In genomic region chr12:26921886-26922285, GRCh38 we compare ENCODE assay signal across 26 cellular contexts. TPM values are rescaled to one million over a fixed set of nuclear protein-coding genes. Genes with fewer than 3 reads are reported as not detected.
DNase-seq lines count a peak whose midpoint lies in the region; ATAC-seq, FAIRE-seq and TF ChIP-seq lines count a peak whose summit lies in the region.
"Had no signal": no experiment of that assay in that cellular context is flagged by ENCODE, and none has a peak within 500 bp of the region (broad histone marks: within the 10 kb centered on the region; RNA-seq: fewer than 3 reads in every experiment).

No MANE protein-coding gene starts in this region.

- no peak overlapping the region for H2BK120ac ChIP-seq in IMR-90 (ENCODE audit: low read depth, low read length)

- no peak overlapping the region for H3K4ac ChIP-seq in IMR-90 (ENCODE audit: low read depth, low read length)

- no peak for FAIRE-seq in GM12878 (lab: Jason Lieb, UNC)
- FAIRE-seq: A549, H1 had no signal

- no peak overlapping the region for H2BK20ac ChIP-seq in IMR-90 (ENCODE audit: low read depth, low read length)

- H3K9me1 ChIP-seq in IMR-90 (ENCODE audit: insufficient read depth, low read length), result 0 out of 2 replicates have a peak, but pooled peaks cover 2% of the 10 kb centered on the region

- dilution Hi-C loops in mammary epithelial cell (cut with HindIII; ENCODE audit: low sequenced_read_pairs) (loop anchor here (5.0 kb wide), 1 partner anchor 35 kb away; no protein-coding TSS in a partner anchor), IMR-90 (cut with HindIII; ENCODE audit: low sequenced_read_pairs, unreplicated experiment) (no loop called here)

- peaks cover 98% of the 10 kb centered on the region for H3K36me3 Mint-ChIP-seq in stimulated activated effector memory CD8-positive, alpha-beta T cell treated with anti-CD3 and anti-CD28 coated beads, Interleukin-12 subunit alpha, Interleukin-12 subunit beta, amount 100 ng/mL, for 72 hours

- no peak overlapping the region for H3K9ac ChIP-seq in mammary epithelial cell (ENCODE audit: insufficient read depth, low read length)
- no peak overlapping the region for H3K9ac ChIP-seq in IMR-90 (ENCODE audit: low read depth, low read length)
- H3K9ac ChIP-seq in GM12878 (ENCODE audit: control insufficient read depth, insufficient read depth, low read length), result no peak overlapping the region
- H3K9ac ChIP-seq: BLaER1 treated with 17β-estradiol and CSF1 and Interleukin-3, amounts not matched to agents 10 nM and 100 nM; GM23248 had no signal

- no peak overlapping the region for H3K18ac ChIP-seq in IMR-90 (ENCODE audit: low read depth, low read length)

- ATAC-seq in IMR-90 (ENCODE audit: low read depth), result no peak
- no peak for ATAC-seq in GM12878
- ATAC-seq in stimulated activated effector memory CD8-positive, alpha-beta T cell treated with anti-CD3 and anti-CD28 coated beads, Interleukin-12 subunit alpha, Interleukin-12 subunit beta, amount 100 ng/mL, for 72 hours, result no peak
- ATAC-seq in GM19455 (IDR thresholded peaks at IDR 0.05; ENCODE audit: unreplicated experiment), result no peak
- ATAC-seq: A549 had no signal

- no peak overlapping the region for H4K91ac ChIP-seq in IMR-90 (ENCODE audit: insufficient read depth, low read depth, low read length)

- no peak overlapping the region for H3K27ac Mint-ChIP-seq in stimulated activated effector memory CD8-positive, alpha-beta T cell treated with anti-CD3 and anti-CD28 coated beads, Interleukin-12 subunit alpha, Interleukin-12 subunit beta, amount 100 ng/mL, for 72 hours
- H3K27ac Mint-ChIP-seq: CD14-positive monocyte; CD4-positive, alpha-beta T cell had no signal

- no peaks in the 10 kb centered on the region for H3K79me1 ChIP-seq in IMR-90 (ENCODE audit: low read depth in 1 of 2, low read length in 2 of 2)

- intact Hi-C loops in mammary epithelial cell (cut with micrococcal nuclease) (no loop called here), breast epithelium (cut with DNase I; ENCODE audit: low total_unique reads) (no loop called here), IMR-90 (cut with micrococcal nuclease) (no loop called here), GM12878 (cut with micrococcal nuclease; ENCODE audit: unreplicated experiment) (no loop called here)

- peaks cover 29% of the 10 kb centered on the region for H3K36me3 ChIP-seq in mammary epithelial cell (ENCODE audit: insufficient read depth, low read length)
- peaks cover 6% of the 10 kb centered on the region for H3K36me3 ChIP-seq in breast epithelium
- H3K36me3 ChIP-seq in IMR-90 (ENCODE audit: control insufficient read depth, insufficient read depth, low read length), result peaks cover 19% of the 10 kb centered on the region
- peaks cover 0 to 6% of the 10 kb centered on the region in 2 experiments; a peak in 3 of 4 replicates for H3K36me3 ChIP-seq in GM12878 (ENCODE audit: control insufficient read depth in 2 of 2, insufficient read depth in 2 of 2, low read length in 1 of 2)

- no peak overlapping the region for H4K8ac ChIP-seq in IMR-90 (ENCODE audit: low read depth in 2 of 2, low read length in 2 of 2)

- in situ Hi-C loops in mammary epithelial cell (cut with MboI; ENCODE audit: low sequenced_read_pairs in 2 of 2), result no loop called here
- in situ Hi-C loops in IMR-90 (cut with MboI; ENCODE audit: low sequenced_read_pairs), result no loop called here
- in situ Hi-C loops in GM12878 (cut with MboI), result no loop called here

- POLR2A ChIA-PET in IMR-90 (lab: Charles Lee; ENCODE audit: unreplicated experiment), result no interaction called here
- POLR2A ChIA-PET in GM12878 (lab: Charles Lee), result no interaction called here

- no peak overlapping the region for H3K23ac ChIP-seq in IMR-90 (ENCODE audit: low read depth, low read length)

- no peaks in the 10 kb centered on the region for H3K9me3 Mint-ChIP-seq in stimulated activated effector memory CD8-positive, alpha-beta T cell treated with anti-CD3 and anti-CD28 coated beads, Interleukin-12 subunit alpha, Interleukin-12 subunit beta, amount 100 ng/mL, for 72 hours
- H3K9me3 Mint-ChIP-seq: CD14-positive monocyte; CD4-positive, alpha-beta T cell; CD8-positive, alpha-beta memory T cell had no signal

- H3K27me3 ChIP-seq in mammary epithelial cell (ENCODE audit: insufficient read depth, low read length) (no peaks in the 10 kb centered on the region), breast epithelium (no peaks in the 10 kb centered on the region), IMR-90 (ENCODE audit: control insufficient read depth, insufficient read depth, low read length) (no peaks in the 10 kb centered on the region), GM12878 (replicated peaks in 1 of 2; ENCODE audit: control insufficient read depth in 2 of 2, insufficient read depth in 2 of 2, low read length in 1 of 2) (no peaks in the 10 kb centered on the region)
- H3K27me3 ChIP-seq: BE2C; BLaER1 treated with 17β-estradiol and CSF1 and Interleukin-3, amounts not matched to agents 10 nM and 100 nM had no signal

- H3K4me2 ChIP-seq in mammary epithelial cell (ENCODE audit: insufficient read depth, low read depth, low read length) (no peak overlapping the region), IMR-90 (ENCODE audit: low read depth, low read length) (no peak overlapping the region), GM12878 (ENCODE audit: control insufficient read depth, insufficient read depth) (no peak overlapping the region)
- H3K4me2 ChIP-seq: A549; BLaER1 treated with 17β-estradiol and CSF1 and Interleukin-3, amounts not matched to agents 10 nM and 100 nM had no signal

- RAD21 ChIA-PET in GM12878 (lab: Charles Lee; ENCODE audit: unreplicated experiment), result no interaction called here

- no peaks in the 10 kb centered on the region for H3K4me1 ChIP-seq in mammary epithelial cell (ENCODE audit: insufficient read depth, low read length)
- no peaks in the 10 kb centered on the region for H3K4me1 ChIP-seq in breast epithelium
- H3K4me1 ChIP-seq in IMR-90 (ENCODE audit: control insufficient read depth, insufficient read depth, low read length), result peaks cover 2% of the 10 kb centered on the region
- no peaks in the 10 kb centered on the region for H3K4me1 ChIP-seq in GM12878 (ENCODE audit: control insufficient read depth, insufficient read depth, low read length)
- H3K4me1 ChIP-seq: BE2C; BLaER1 treated with 17β-estradiol and CSF1 and Interleukin-3, amounts not matched to agents 10 nM and 100 nM had no signal

- no peak overlapping the region for H2AK5ac ChIP-seq in IMR-90 (ENCODE audit: low read depth, low read length)

- BruUV-seq in mammary epithelial cell (replicated peaks; lab: Mats Ljungman, UMichigan) (TSS peak; percentile 7), IMR-90 (replicated peaks; lab: Mats Ljungman, UMichigan) (no TSS peak), GM12878 (replicated peaks; lab: Mats Ljungman, UMichigan) (TSS peak; percentile 51)

- no peak overlapping the region for H3K14ac ChIP-seq in IMR-90 (replicated peaks; ENCODE audit: low read depth, low read length)

- no peaks in the 10 kb centered on the region for H4K20me1 ChIP-seq in mammary epithelial cell (ENCODE audit: insufficient read depth, low read length)
- no peaks in the 10 kb centered on the region for H4K20me1 ChIP-seq in IMR-90 (ENCODE audit: insufficient read depth, low read length)
- no peaks in the 10 kb centered on the region for H4K20me1 ChIP-seq in GM12878 (ENCODE audit: control insufficient read depth, insufficient read depth)

- TF ChIP-seq CTCF in mammary epithelial cell (conservative IDR thresholded peaks at IDR 0.05 in 1 of 2, IDR thresholded peaks at IDR 0.05 in 1 of 2; ENCODE audit: extremely low read depth in 1 of 2, insufficient read depth in 1 of 2, low read depth in 1 of 2, low read length in 2 of 2) (no peak), breast epithelium (IDR thresholded peaks at IDR 0.05) (no peak), IMR-90 (conservative IDR thresholded peaks at IDR 0.05; ENCODE audit: low read depth, low read length) (no peak), GM12878 (IDR thresholded peaks at IDR 0.05 in 2 of 3, conservative IDR thresholded peaks at IDR 0.05 in 1 of 3; ENCODE audit: control insufficient read depth in 2 of 3, extremely low read depth in 1 of 3, insufficient read depth in 1 of 3, low read depth in 3 of 3, low read length in 3 of 3) (no peak)

- H2AK9ac ChIP-seq in IMR-90 (replicated peaks; ENCODE audit: low read depth, low read length, poor library complexity), result no peak overlapping the region

- H4K5ac ChIP-seq in IMR-90 (ENCODE audit: low read depth, low read length), result no peak overlapping the region

- SMC1A ChIA-PET in GM12878 (lab: Charles Lee; ENCODE audit: uncharacterized antibody, unreplicated experiment), result no interaction called here

- H3K4me3 Mint-ChIP-seq in stimulated activated effector memory CD8-positive, alpha-beta T cell treated with anti-CD3 and anti-CD28 coated beads, Interleukin-12 subunit alpha, Interleukin-12 subunit beta, amount 100 ng/mL, for 72 hours, result no peak overlapping the region
- H3K4me3 Mint-ChIP-seq: CD14-positive monocyte; CD4-positive, alpha-beta T cell; CD8-positive, alpha-beta memory T cell had no signal

- no peak for TF ChIP-seq RAD21 in IMR-90 (IDR thresholded peaks at IDR 0.05; ENCODE audit: low read length)
- TF ChIP-seq RAD21 in GM12878 (IDR thresholded peaks at IDR 0.05; ENCODE audit: insufficient read depth, low read depth, low read length), result no peak

- no peak overlapping the region for H3K4me3 ChIP-seq in mammary epithelial cell (replicated peaks in 1 of 3; ENCODE audit: insufficient read depth in 1 of 3, low read depth in 2 of 3, low read length in 3 of 3)
- H3K4me3 ChIP-seq in breast epithelium, result no peak overlapping the region
- no peak overlapping the region for H3K4me3 ChIP-seq in IMR-90 (ENCODE audit: insufficient read depth, low read depth, low read length)
- H3K4me3 ChIP-seq in GM12878, result no peak overlapping the region
- H3K4me3 ChIP-seq: A549; BLaER1 treated with 17β-estradiol and CSF1 and Interleukin-3, amounts not matched to agents 10 nM and 100 nM; GM23248 had no signal

- H2BK5ac ChIP-seq in IMR-90 (ENCODE audit: low read depth, low read length, poor library complexity, severe bottlenecking), result no peak overlapping the region

- H3K56ac ChIP-seq in IMR-90 (ENCODE audit: extremely low read depth, insufficient read depth, low read length), result no peak overlapping the region

- no peak overlapping the region for H2BK15ac ChIP-seq in IMR-90 (ENCODE audit: low read depth, low read length)

- no peaks in the 10 kb centered on the region for H3K79me2 ChIP-seq in mammary epithelial cell (ENCODE audit: insufficient read depth, low read length)
- H3K79me2 ChIP-seq in GM12878 (ENCODE audit: control insufficient read depth, insufficient read depth, low read length), result no peaks in the 10 kb centered on the region

- H3K9me3 ChIP-seq in mammary epithelial cell (replicated peaks; ENCODE audit: insufficient read depth, low read length), result no peaks in the 10 kb centered on the region
- H3K9me3 ChIP-seq in breast epithelium, result no peaks in the 10 kb centered on the region
- no peaks in the 10 kb centered on the region for H3K9me3 ChIP-seq in IMR-90 (ENCODE audit: control insufficient read depth, insufficient read depth, low read length)
- no peaks in the 10 kb centered on the region for H3K9me3 ChIP-seq in GM12878 (replicated peaks; ENCODE audit: control insufficient read depth, insufficient read depth, low read length)
- H3K9me3 ChIP-seq: A549; BE2C; BLaER1 treated with 17β-estradiol and CSF1 and Interleukin-3, amounts not matched to agents 10 nM and 100 nM had no signal

- H3K27ac ChIP-seq in mammary epithelial cell (ENCODE audit: insufficient read depth, low read depth, low read length), result no peak overlapping the region
- no peak overlapping the region for H3K27ac ChIP-seq in breast epithelium
- no peak overlapping the region for H3K27ac ChIP-seq in IMR-90 (ENCODE audit: insufficient read depth, low read length)
- H3K27ac ChIP-seq in GM12878 (ENCODE audit: control insufficient read depth, insufficient read depth), result no peak overlapping the region
- H3K27ac ChIP-seq in substantia nigra (ENCODE audit: low read depth, low read length, poor library complexity, severe bottlenecking), result peak overlapping the region; percentile 38
- H3K27ac ChIP-seq: A549; BLaER1 treated with 17β-estradiol and CSF1 and Interleukin-3, amounts not matched to agents 10 nM and 100 nM; GM23248 had no signal

- DNase-seq in mammary epithelial cell (no peak), breast epithelium (ENCODE audit: low spot score in 2 of 2) (no peak), IMR-90 (no peak), GM12878 (ENCODE audit: low read depth, low spot score) (no peak), substantia nigra (lab: John Stamatoyannopoulos, UW) (no peak), COLO668 (lab: John Stamatoyannopoulos, UW; ENCODE audit: unreplicated experiment) (no peak)
- no peak for DNase-seq in stimulated activated effector memory CD8-positive, alpha-beta T cell treated with anti-CD3 and anti-CD28 coated beads, Interleukin-12 subunit alpha, Interleukin-12 subunit beta, amount 100 ng/mL, for 72 hours (ENCODE audit: low spot score in 2 of 2)
- DNase-seq: 8988T; ACHN; AML-193; BE2C; Calu3; CD4-positive, alpha-beta T cell; CD8-positive, alpha-beta memory T cell; COR-L47; DMS53; DMS79 treated with DMSO at 0.1 percent for 48 hours; GF-D8; GM23248; H7; HCEC 1CT had no signal

- WGBS in mammary epithelial cell (ENCODE audit: low coverage, missing lambda C conversion rate), result 86% methylated on average over 2 of the region's 3 CpGs
- WGBS in IMR-90 (ENCODE audit: extremely low coverage in 2 of 2, insufficient read length in 1 of 2), 2 experiments, result 100% methylated on average over 1 of the region's 3 CpGs; no CpG with 5 or more reads in 1 of the 2 experiments
- 98% methylated on average over 3 of the region's 3 CpGs for WGBS in GM12878 (ENCODE audit: insufficient coverage, insufficient replicate concordance, low lambda C conversion rate, missing lambda C conversion rate)

- TF ChIP-seq POLR2A in breast epithelium (IDR thresholded peaks at IDR 0.05) (no peak), IMR-90 (IDR thresholded peaks at IDR 0.05; ENCODE audit: low read depth, low read length) (no peak), GM12878 (IDR thresholded peaks at IDR 0.05; ENCODE audit: low read depth, low read length) (no peak)

- H2AFZ ChIP-seq in mammary epithelial cell (ENCODE audit: low read depth, low read length) (no peak overlapping the region), IMR-90 (replicated peaks; ENCODE audit: low read length, poor library complexity) (no peak overlapping the region), GM12878 (ENCODE audit: control insufficient read depth, low read depth, low read length) (no peak overlapping the region)
- H2AFZ ChIP-seq: GM23248 had no signal

- CTCF ChIA-PET in mammary epithelial cell (lab: Charles Lee; ENCODE audit: low non-redundant PET) (no interaction called here), IMR-90 (lab: Yijun Ruan, JAX) (no interaction called here), GM12878 (lab: Yijun Ruan, JAX) (interaction anchor here (1.2 kb wide), 1 partner anchor 37 kb away, joined by 3 read pairs; no protein-coding TSS in a partner anchor)

- TF ChIP-seq EP300 in GM12878 (IDR thresholded peaks at IDR 0.05; ENCODE audit: borderline replicate concordance in 1 of 2, control insufficient read depth in 1 of 2, low read depth in 2 of 2, low read length in 2 of 2), result no peak

- H3K4me1 Mint-ChIP-seq in stimulated activated effector memory CD8-positive, alpha-beta T cell treated with anti-CD3 and anti-CD28 coated beads, Interleukin-12 subunit alpha, Interleukin-12 subunit beta, amount 100 ng/mL, for 72 hours, result no peaks in the 10 kb centered on the region
- H3K4me1 Mint-ChIP-seq: CD14-positive monocyte had no signal

RNA-seq across cellular contexts. Expression of gene INTS13, which starts 15.9 kb away (rescaled TPM):
- total RNA-seq in mammary epithelial cell (10 to 100 TPM; 25.0 to 37.1 TPM), breast epithelium (10 to 100 TPM; 20.6 to 23.1 (median 21.9) TPM), IMR-90 (2012; rRNA removed) (31.9 and 46.9 TPM in 2 replicates), GM12878 (2014; rRNA removed) (38.8 and 53.1 TPM in 2 replicates), GM12878 (2014; rRNA removed; fragmentation: Illumina TruSeq; extraction: Trizol) (65.1 and 72.0 TPM in 2 replicates), GM12878 (2021) (34.3 and 37.5 TPM in 2 replicates)
- polyA plus RNA-seq in mammary epithelial cell (19.2 TPM), IMR-90 (2012; rRNA removed) (9.2 and 9.9 TPM in 2 replicates), GM12878 (2011; rRNA removed) (65.3 and 126 TPM in 2 replicates), GM12878 (2014; fragmentation: Illumina TruSeq; extraction: Trizol) (54.5 and 72.0 TPM in 2 replicates), GM12878 (2014; fragmentation: Nextera tagmentation; extraction: Ambion mirVana) (10 to 100 TPM; 43.4 to 65.4 TPM), GM12878 (2014; rRNA removed) (33.4 and 35.3 TPM in 2 replicates), GM12878 (2016; fragmentation: Nextera tagmentation; extraction: Ambion mirVana) (10 to 100 TPM; 70.6 to 71.7 TPM)
- polyA minus RNA-seq in mammary epithelial cell, result 74.1 TPM
- polyA plus RNA-seq in IMR-90 (2012; cell fraction: cytosol; rRNA removed), result 1.4 and 3.5 TPM in 2 replicates
- 1.7 and 7.8 TPM in 2 replicates for polyA plus RNA-seq in IMR-90 (2012; cell fraction: nucleus; rRNA removed; ENCODE audit: low replicate concordance)
- 52.1 and 75.6 TPM in 2 replicates for total RNA-seq in GM12878 (2013; cell fraction: nucleolus; rRNA removed)
- 18.2 TPM for polyA plus RNA-seq in GM12878 (2011; ENCODE audit: low read depth)
- 16.8 and 28.7 TPM in 2 replicates for polyA plus RNA-seq in GM12878 (2011; cell fraction: cytosol; rRNA removed)
- polyA plus RNA-seq in GM12878 (2011; cell fraction: nucleus; rRNA removed), result 26.3 and 31.2 TPM in 2 replicates
- 45.2 and 53.6 TPM in 2 replicates for polyA plus RNA-seq in GM12878 (2012)
- 47.7 and 77.4 TPM in 2 replicates for polyA minus RNA-seq in GM12878 (2011; rRNA and poly(A)+ RNA removed)
- polyA minus RNA-seq in GM12878 (2011; cell fraction: cytosol; rRNA and poly(A)+ RNA removed), result 36.5 and 48.5 TPM in 2 replicates
- polyA minus RNA-seq in GM12878 (2011; cell fraction: nucleus; rRNA and poly(A)+ RNA removed), result 30.1 and 42.6 TPM in 2 replicates

RNA-seq across cellular contexts. Expression of gene FGFR1OP2, which starts 16.4 kb away (rescaled TPM):
- total RNA-seq in mammary epithelial cell (10 to 100 TPM; 25.7 to 33.3 TPM), breast epithelium (100 to 1,000 TPM in 1 of 3 donors, 10 to 100 TPM in 2; 87.8 to 111 (median 92.5) TPM), IMR-90 (2012; rRNA removed) (31.0 and 56.4 TPM in 2 replicates), GM12878 (2014; rRNA removed) (28.5 and 31.2 TPM in 2 replicates), GM12878 (2014; rRNA removed; fragmentation: Illumina TruSeq; extraction: Trizol) (41.9 and 44.0 TPM in 2 replicates), GM12878 (2021) (30.1 and 32.7 TPM in 2 replicates)
- polyA plus RNA-seq in mammary epithelial cell (15.7 TPM), IMR-90 (2012; rRNA removed) (21.3 and 26.7 TPM in 2 replicates), GM12878 (2011; rRNA removed) (59.1 and 121 TPM in 2 replicates), GM12878 (2014; fragmentation: Illumina TruSeq; extraction: Trizol) (36.7 and 47.3 TPM in 2 replicates), GM12878 (2014; fragmentation: Nextera tagmentation; extraction: Ambion mirVana) (10 to 100 TPM; 29.0 to 32.2 TPM), GM12878 (2014; rRNA removed) (32.0 and 39.9 TPM in 2 replicates), GM12878 (2016; fragmentation: Nextera tagmentation; extraction: Ambion mirVana) (10 to 100 TPM; 45.4 to 51.4 TPM)
- 28.0 TPM for polyA minus RNA-seq in mammary epithelial cell
- 13.6 and 16.9 TPM in 2 replicates for polyA plus RNA-seq in IMR-90 (2012; cell fraction: cytosol; rRNA removed)
- 7.6 and 21.6 TPM in 2 replicates for polyA plus RNA-seq in IMR-90 (2012; cell fraction: nucleus; rRNA removed; ENCODE audit: low replicate concordance)
- total RNA-seq in GM12878 (2013; cell fraction: nucleolus; rRNA removed), result 137 and 147 TPM in 2 replicates
- 19.2 TPM for polyA plus RNA-seq in GM12878 (2011; ENCODE audit: low read depth)
- polyA plus RNA-seq in GM12878 (2011; cell fraction: cytosol; rRNA removed), result 18.8 and 19.1 TPM in 2 replicates
- 37.2 and 38.1 TPM in 2 replicates for polyA plus RNA-seq in GM12878 (2011; cell fraction: nucleus; rRNA removed)
- polyA plus RNA-seq in GM12878 (2012), result 25.7 and 40.1 TPM in 2 replicates
- polyA minus RNA-seq in GM12878 (2011; rRNA and poly(A)+ RNA removed), result 33.8 and 41.3 TPM in 2 replicates
- polyA minus RNA-seq in GM12878 (2011; cell fraction: cytosol; rRNA and poly(A)+ RNA removed), result 24.0 and 29.0 TPM in 2 replicates
- 24.5 and 37.5 TPM in 2 replicates for polyA minus RNA-seq in GM12878 (2011; cell fraction: nucleus; rRNA and poly(A)+ RNA removed)
